Comparison of ENCODE assay signal across 8 cellular contexts in the genomic region with DNA sequence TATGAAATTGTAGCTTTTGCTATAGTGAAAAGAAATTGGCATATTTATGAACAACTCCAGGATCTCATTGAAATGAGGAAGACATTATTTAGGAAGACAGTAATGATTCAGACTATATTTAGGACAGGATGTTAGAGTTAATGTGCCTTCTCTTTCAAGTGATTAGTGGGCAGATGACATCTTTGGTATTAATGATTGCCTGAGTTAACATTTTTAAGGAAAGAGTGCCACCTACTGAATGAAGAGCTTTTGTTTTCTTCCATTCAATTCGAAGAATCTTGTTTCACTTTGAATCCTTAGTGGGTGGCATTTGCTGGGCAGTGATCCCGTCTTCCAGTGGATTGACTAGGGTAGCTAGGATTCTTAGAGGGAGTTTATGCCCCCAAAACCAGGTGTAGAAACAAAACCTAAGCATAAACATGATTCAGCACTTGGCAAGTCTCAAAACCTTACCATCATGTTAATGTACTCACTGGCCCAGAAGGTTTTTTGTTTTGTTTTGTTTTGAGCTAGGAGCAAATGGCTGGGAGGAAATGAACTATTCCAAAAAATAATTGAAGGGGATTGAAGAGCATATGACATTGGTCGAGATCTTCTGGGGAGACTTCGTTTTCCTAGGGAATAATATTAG. TPM values are rescaled to one million over a fixed set of nuclear protein-coding genes. Genes with fewer than 3 reads are reported as not detected.
DNase-seq lines count a peak whose midpoint lies in the region; FAIRE-seq and TF ChIP-seq lines count a peak whose summit lies in the region.

No MANE protein-coding gene starts in this region.

- H3K9me3 ChIP-seq in BLaER1 (no peaks in the 10 kb centered on the region), Karpas-422 (ENCODE audit: low read length) (no peaks in the 10 kb centered on the region), esophagus muscularis mucosa (no peaks in the 10 kb centered on the region), neural cell (ENCODE audit: low read length) (no peaks in the 10 kb centered on the region)

- H2AFZ ChIP-seq in Karpas-422 (ENCODE audit: low read length) = no peak overlapping the region
- no peak overlapping the region for H2AFZ ChIP-seq in neural cell (ENCODE audit: low read depth, low read length)

- intact Hi-C loops in esophagus muscularis mucosa (cut with DNase I) = loop anchor here (2.0 kb wide), 1 partner anchor 568 kb away; no protein-coding TSS in a partner anchor

- H3K27me3 Mint-ChIP-seq in T-helper 1 cell treated with Interleukin-12 subunit alpha and Interleukin-12 subunit beta and Interleukin-4 antibody, amounts not matched to agents 30 μg/mL and 1 μg/mL, for 36 hours (ENCODE audit: low read depth) = no peaks in the 10 kb centered on the region

- no peak for TF ChIP-seq EP300 in esophagus muscularis mucosa (IDR thresholded peaks at IDR 0.05)
- no peak for TF ChIP-seq EP300 in neural cell (conservative IDR thresholded peaks at IDR 0.05; ENCODE audit: poor library complexity, severe bottlenecking)

- TF ChIP-seq POLR2A in GM12891 (IDR thresholded peaks at IDR 0.05; ENCODE audit: low read depth, low read length) (no peak), esophagus muscularis mucosa (IDR thresholded peaks at IDR 0.05; ENCODE audit: low read depth) (no peak)

- TF ChIP-seq CTCF in esophagus muscularis mucosa (IDR thresholded peaks at IDR 0.05) (peak; percentile 58 to 66 (median 63)), neural cell (IDR thresholded peaks at IDR 0.05; ENCODE audit: poor library complexity, severe bottlenecking) (peak; percentile 82)

- H3K4me2 ChIP-seq in BLaER1 = peak overlapping the region; percentile 95
- peak overlapping the region; percentile 50 for H3K4me2 ChIP-seq in Karpas-422 (ENCODE audit: low read depth, low read length, poor library complexity, severe bottlenecking)
- no peak overlapping the region for H3K4me2 ChIP-seq in neural cell (ENCODE audit: low read length)

- H4K20me1 ChIP-seq in BLaER1 (peaks cover 100% of the 10 kb centered on the region), Karpas-422 (ENCODE audit: insufficient read depth, low read depth, low read length) (peaks cover 53% of the 10 kb centered on the region), neural cell (ENCODE audit: insufficient read depth) (no peaks in the 10 kb centered on the region)

- H3K27me3 ChIP-seq in BLaER1 (no peaks in the 10 kb centered on the region), Karpas-422 (ENCODE audit: low read length) (no peaks in the 10 kb centered on the region), esophagus muscularis mucosa (no peaks in the 10 kb centered on the region), neural cell (ENCODE audit: insufficient read depth, low read depth, low read length) (no peaks in the 10 kb centered on the region)

- H3K27ac ChIP-seq in BLaER1 (0 out of 2 replicates have a peak overlapping the region, but pooled peaks have one; percentile 10), Karpas-422 (ENCODE audit: low read length) (peak overlapping the region; percentile 67), esophagus muscularis mucosa (replicated peaks in 1 of 4) (peak overlapping the region in 3 of 4 donors; percentile 40 to 60 (median 46)), neural cell (ENCODE audit: low read length) (no peak overlapping the region)

- FAIRE-seq in GM12891 (lab: Jason Lieb, UNC) = peak; percentile 87

- H3K9me2 ChIP-seq in Karpas-422 (replicated peaks; ENCODE audit: insufficient read depth, low read length) (no peaks in the 10 kb centered on the region), neural cell (ENCODE audit: insufficient read depth, low read length) (no peaks in the 10 kb centered on the region)

- no peaks in the 10 kb centered on the region for H3K9me3 Mint-ChIP-seq in T-helper 1 cell treated with Interleukin-12 subunit alpha and Interleukin-12 subunit beta and Interleukin-4 antibody, amounts not matched to agents 30 μg/mL and 1 μg/mL, for 36 hours

- DNase-seq in GM12891 (ENCODE audit: insufficient read length, low spot score) = no peak
- peak; percentile 80 for DNase-seq in Karpas-422
- no peak for DNase-seq in esophagus muscularis mucosa (ENCODE audit: extremely low spot score)
- DNase-seq in HuH-7.5 (ENCODE audit: low spot score) = no peak
- DNase-seq in islet precursor cell = no peak

- no peak overlapping the region; the same call in 1 of the 2 replicates for H3K9ac ChIP-seq in BLaER1
- peak overlapping the region; percentile 30; the same call in 1 of the 2 replicates for H3K9ac ChIP-seq in Karpas-422 (ENCODE audit: low read length)
- H3K9ac ChIP-seq in neural cell (ENCODE audit: low read length) = no peak overlapping the region

- 26% methylated on average over 4 of the region's 4 CpGs for WGBS in esophagus muscularis mucosa

- peaks cover 98% of the 10 kb centered on the region for H3K79me2 ChIP-seq in Karpas-422 (ENCODE audit: low read length)
- peaks cover 34% of the 10 kb centered on the region for H3K79me2 ChIP-seq in neural cell (replicated peaks; ENCODE audit: insufficient read depth, low read length)

- peak; percentile 84 for TF ChIP-seq RAD21 in neural cell (conservative IDR thresholded peaks at IDR 0.05)

- H3K36me3 Mint-ChIP-seq in T-helper 1 cell treated with Interleukin-12 subunit alpha and Interleukin-12 subunit beta and Interleukin-4 antibody, amounts not matched to agents 30 μg/mL and 1 μg/mL, for 36 hours (ENCODE audit: low read depth) = peaks cover 1% of the 10 kb centered on the region

- H3K4me3 Mint-ChIP-seq in T-helper 1 cell treated with Interleukin-12 subunit alpha and Interleukin-12 subunit beta and Interleukin-4 antibody, amounts not matched to agents 30 μg/mL and 1 μg/mL, for 36 hours = no peak overlapping the region

- no peaks in the 10 kb centered on the region for H3F3A ChIP-seq in neural cell (ENCODE audit: insufficient read depth, low read length, poor library complexity, severe bottlenecking)

- H3K36me3 ChIP-seq in BLaER1 = peaks cover 31% of the 10 kb centered on the region
- H3K36me3 ChIP-seq in Karpas-422 (ENCODE audit: insufficient read depth, low read length) = no peaks in the 10 kb centered on the region
- H3K36me3 ChIP-seq in esophagus muscularis mucosa = no peaks in the 10 kb centered on the region
- no peaks in the 10 kb centered on the region for H3K36me3 ChIP-seq in neural cell (ENCODE audit: insufficient read depth, low read length)

- H3K4me1 Mint-ChIP-seq in T-helper 1 cell treated with Interleukin-12 subunit alpha and Interleukin-12 subunit beta and Interleukin-4 antibody, amounts not matched to agents 30 μg/mL and 1 μg/mL, for 36 hours (ENCODE audit: low read depth) = peaks cover 50% of the 10 kb centered on the region

- H3K4me1 ChIP-seq in BLaER1 = peaks cover 100% of the 10 kb centered on the region
- H3K4me1 ChIP-seq in Karpas-422 (ENCODE audit: low read length) = peaks cover 73% of the 10 kb centered on the region
- peaks cover 35 to 58% (median 55%) of the 10 kb centered on the region in 4 donors for H3K4me1 ChIP-seq in esophagus muscularis mucosa

- H3K27ac Mint-ChIP-seq in T-helper 1 cell treated with Interleukin-12 subunit alpha and Interleukin-12 subunit beta and Interleukin-4 antibody, amounts not matched to agents 30 μg/mL and 1 μg/mL, for 36 hours = peak overlapping the region; percentile 23

- H3K4me3 ChIP-seq in BLaER1 (0 out of 2 replicates have a peak overlapping the region, but pooled peaks have one; percentile 3), Karpas-422 (ENCODE audit: low read length) (peak overlapping the region; percentile 43; the same call in 1 of the 2 replicates), esophagus muscularis mucosa (peak overlapping the region in 3 of 4 donors; percentile 17 to 26 (median 24)), neural cell (ENCODE audit: low read length) (no peak overlapping the region)

TF ChIP-seq in GM12891, 5 proteins besides CTCF, POLR2A, EP300 and RAD21:
- TF ChIP-seq TAF1 (IDR thresholded peaks at IDR 0.05; ENCODE audit: low read depth, low read length) (no peak), PAX5 (IDR thresholded peaks at IDR 0.05; ENCODE audit: insufficient read depth, low read length, severe bottlenecking) (no peak), SPI1 (IDR thresholded peaks at IDR 0.05; ENCODE audit: low read depth, low read length) (no peak), POLR2AphosphoS5 (IDR thresholded peaks at IDR 0.05; ENCODE audit: low read depth, low read length) (no peak), POU2F2 (IDR thresholded peaks at IDR 0.05; ENCODE audit: low read depth, low read length) (no peak)

TF ChIP-seq in neural cell, 6 proteins besides CTCF, POLR2A, EP300 and RAD21:
- TF ChIP-seq SMC3 (conservative IDR thresholded peaks at IDR 0.05; ENCODE audit: poor library complexity) = peak; percentile 89
- no peak for TF ChIP-seq POLR2AphosphoS5 (IDR thresholded peaks at IDR 0.05)

RNA-seq across cellular contexts. Expression of gene MAP3K1, which starts 23.2 kb away (rescaled TPM):
- polyA plus RNA-seq in GM12891 (2012; ENCODE audit: low read depth, missing spikeins) = 1.7 TPM
- 38.0 and 68.0 TPM in 2 replicates for total RNA-seq in Karpas-422 (2014; rRNA removed; shearing (Covaris generic); ENCODE audit: low replicate concordance)
- 10 to 100 TPM in 1 of 4 donors, 1 to 10 TPM in 3; 7.2 to 12.3 (median 8.8) TPM for total RNA-seq in esophagus muscularis mucosa
- polyA plus RNA-seq in neural cell = 22.8 and 26.4 TPM in 2 replicates
- 54.3 and 57.3 TPM in 2 replicates for polyA minus RNA-seq in neural cell
